ENCODE assay signal across 8 cellular contexts in the genomic region with DNA sequence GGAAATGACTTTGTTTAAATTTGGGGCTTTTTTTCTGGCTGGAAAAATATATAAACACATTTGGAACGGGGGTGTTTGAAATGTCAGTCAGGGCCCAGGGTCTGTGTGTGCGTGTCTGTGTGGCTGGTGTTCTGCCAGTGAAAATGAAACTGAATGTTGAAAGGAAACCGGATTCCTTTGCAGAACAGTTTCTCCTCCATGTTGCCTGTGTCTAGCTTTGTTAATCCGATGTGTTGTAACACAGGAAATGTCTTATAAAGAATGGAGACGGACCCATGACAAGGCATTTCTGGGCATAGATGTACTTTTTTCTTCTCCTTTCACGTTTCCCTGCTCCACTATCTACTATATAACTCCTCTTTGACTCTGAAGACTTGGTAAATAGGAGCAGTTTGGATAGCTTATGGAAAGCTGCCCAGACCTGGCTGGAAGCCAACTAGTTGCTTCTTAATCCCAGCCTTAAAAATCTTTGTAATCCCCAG. TPM values are rescaled to one million over a fixed set of nuclear protein-coding genes. Genes with fewer than 3 reads are reported as not detected.
DNase-seq lines count a peak whose midpoint lies in the region; ATAC-seq and TF ChIP-seq lines count a peak whose summit lies in the region.

No MANE protein-coding gene starts in this region.

- H3K4me3 ChIP-seq in WI38 (ENCODE audit: low read depth, low read length) (0 out of 2 replicates have a peak overlapping the region, but pooled peaks have one; percentile 6), mucosa of descending colon (no peak overlapping the region), stomach smooth muscle (ENCODE audit: low read length in 2 of 2) (peak overlapping the region; percentile 1 to 56)

- TF ChIP-seq CTCF in WI38 (IDR thresholded peaks at IDR 0.05; ENCODE audit: low read depth, low read length) (no peak), mucosa of descending colon (IDR thresholded peaks at IDR 0.05) (no peak)

- H3K9me3 ChIP-seq in mucosa of descending colon, result no peaks in the 10 kb centered on the region
- H3K9me3 ChIP-seq in stomach smooth muscle (ENCODE audit: control insufficient read depth in 2 of 2, low read length in 2 of 2), result no peaks in the 10 kb centered on the region

- H3K27me3 ChIP-seq in stomach smooth muscle (ENCODE audit: control insufficient read depth in 1 of 2, insufficient read depth in 2 of 2, low read length in 2 of 2), result no peaks in the 10 kb centered on the region

- intact Hi-C loops in mucosa of descending colon (cut with DNase I, micrococcal nuclease), result no loop called here

- DNase-seq in COR-L47 (lab: John Stamatoyannopoulos, UW) (peak; percentile 19), HT-29 (ENCODE audit: low spot score) (peak; percentile 52), mucosa of descending colon (peak in 2 of 3 donors; percentile 66 to 78), NCI-H187 treated with DMSO at 0.1 percent for 48 hours (lab: John Stamatoyannopoulos, UW) (no peak)

- H3K9ac ChIP-seq in stomach smooth muscle (ENCODE audit: low read length in 2 of 2), result peak overlapping the region in 1 of 2 donors; percentile 24

- peak; percentile 48 for ATAC-seq in GM19455 (IDR thresholded peaks at IDR 0.05; ENCODE audit: unreplicated experiment)
- peak; percentile 27 for ATAC-seq in mucosa of descending colon

- H3K27ac ChIP-seq in cingulate gyrus (ENCODE audit: low read depth, low read length) (peak overlapping the region; percentile 23), stomach smooth muscle (ENCODE audit: low read length) (peak overlapping the region; percentile 31)

- no peaks in the 10 kb centered on the region for H3K36me3 ChIP-seq in mucosa of descending colon (ENCODE audit: low read depth)
- no peaks in the 10 kb centered on the region for H3K36me3 ChIP-seq in stomach smooth muscle (ENCODE audit: control insufficient read depth in 2 of 2, insufficient read depth in 2 of 2, low read length in 2 of 2)

- peaks cover 51% of the 10 kb centered on the region for H3K4me1 ChIP-seq in mucosa of descending colon (ENCODE audit: low read depth)
- peaks cover 38% of the 10 kb centered on the region for H3K4me1 ChIP-seq in stomach smooth muscle (ENCODE audit: control insufficient read depth, insufficient read depth, low read length)

RNA-seq across cellular contexts. Expression of a gene that starts 2.8 kb away (rescaled TPM):
- total RNA-seq in HT-29 (2014; rRNA removed; shearing (Covaris generic)), result 14.5 and 20.2 TPM in 2 replicates
- total RNA-seq in mucosa of descending colon, result 100 to 1,000 TPM; 197 to 409 (median 403) TPM

RNA-seq across cellular contexts. Expression of a gene that starts 50.4 kb away (rescaled TPM):
- 18.5 and 25.4 TPM in 2 replicates for total RNA-seq in HT-29 (2014; rRNA removed; shearing (Covaris generic))
- total RNA-seq in mucosa of descending colon, result 10 to 100 TPM; 21.3 to 39.6 (median 30.0) TPM
